1 cellular context compared by ENCODE assay signal in genomic region chr14:103100281-103101121, GRCh38.
A peak's percentile ranks its signal among the peaks of the same experiment; 100 is the strongest.
TF ChIP-seq lines count a peak whose summit lies in the region.

No MANE protein-coding gene starts in this region.

TF ChIP-seq in HepG2, 621 proteins besides CTCF, POLR2A, EP300 and RAD21 (continues in another document):
- TF ChIP-seq SP5 (CRISPR knock-in tag; IDR thresholded peaks at IDR 0.05; ENCODE audit: borderline replicate concordance, low read depth): peak; percentile 94
- no peak for TF ChIP-seq ZBTB44 (CRISPR knock-in tag; IDR thresholded peaks at IDR 0.05)
- peak; percentile 65 for TF ChIP-seq HNF1A (IDR thresholded peaks at IDR 0.05; ENCODE audit: low read depth)
- TF ChIP-seq HNF1A (CRISPR knock-in tag; IDR thresholded peaks at IDR 0.05; ENCODE audit: borderline replicate concordance): peak; percentile 93; the same call in 1 of the 2 replicates
- peak; percentile 95 for TF ChIP-seq PAXIP1 (CRISPR knock-in tag; conservative IDR thresholded peaks at IDR 0.05)
- no peak for TF ChIP-seq MATR3 (CRISPR knock-in tag; IDR thresholded peaks at IDR 0.05)
- TF ChIP-seq PRDM4 (CRISPR knock-in tag; IDR thresholded peaks at IDR 0.05; ENCODE audit: borderline replicate concordance): no peak
- TF ChIP-seq ZEB1 (IDR thresholded peaks at IDR 0.05; ENCODE audit: insufficient replicate concordance, low read depth): peak; percentile 65
- TF ChIP-seq GLMP (CRISPR knock-in tag; IDR thresholded peaks at IDR 0.05; ENCODE audit: borderline replicate concordance): no peak
- no peak for TF ChIP-seq EHMT2 (IDR thresholded peaks at IDR 0.05; ENCODE audit: borderline replicate concordance, low read depth, low read length)
- TF ChIP-seq ZNF761 (CRISPR knock-in tag; conservative IDR thresholded peaks at IDR 0.05): 0 out of 2 replicates have a peak, but pooled peaks have one; percentile 65
- TF ChIP-seq POLR2AphosphoS2 (IDR thresholded peaks at IDR 0.05; ENCODE audit: low read depth, low read length): no peak
- TF ChIP-seq ZNF703 (CRISPR knock-in tag; IDR thresholded peaks at IDR 0.05; ENCODE audit: borderline replicate concordance): peak; percentile 93; the same call in 1 of the 2 replicates
- peak; percentile 52 for TF ChIP-seq ZNF563 (CRISPR knock-in tag; IDR thresholded peaks at IDR 0.05)
- TF ChIP-seq ZNF124 (CRISPR knock-in tag; IDR thresholded peaks at IDR 0.05): peak; percentile 82; the same call in 1 of the 2 replicates
- TF ChIP-seq RFX3 (CRISPR knock-in tag; IDR thresholded peaks at IDR 0.05): no peak
- peak; percentile 52; the same call in 1 of the 2 replicates for TF ChIP-seq ZNF275 (CRISPR knock-in tag; IDR thresholded peaks at IDR 0.05; ENCODE audit: borderline replicate concordance)
- peak; percentile 62; the same call in 1 of the 2 replicates for TF ChIP-seq SETDB1 (CRISPR knock-in tag; IDR thresholded peaks at IDR 0.05; ENCODE audit: borderline replicate concordance)
- peak; percentile 95; the same call in 1 of the 2 replicates for TF ChIP-seq TBX2 (CRISPR knock-in tag; IDR thresholded peaks at IDR 0.05; ENCODE audit: borderline replicate concordance)
- no peak for TF ChIP-seq KLF12 (CRISPR knock-in tag; IDR thresholded peaks at IDR 0.05; ENCODE audit: borderline replicate concordance)
- TF ChIP-seq SMYD3 (CRISPR knock-in tag; IDR thresholded peaks at IDR 0.05): no peak
- no peak; the same call in 1 of the 2 replicates for TF ChIP-seq ZNF788 (CRISPR knock-in tag; IDR thresholded peaks at IDR 0.05; ENCODE audit: borderline replicate concordance)
- no peak for TF ChIP-seq TFDP1 (CRISPR knock-in tag; IDR thresholded peaks at IDR 0.05; ENCODE audit: borderline replicate concordance)
- TF ChIP-seq HIC2 (CRISPR knock-in tag; IDR thresholded peaks at IDR 0.05; ENCODE audit: low read depth): peak; percentile 97
- TF ChIP-seq ZBTB7B (CRISPR knock-in tag; IDR thresholded peaks at IDR 0.05): peak; percentile 98
- peak; percentile 73; the same call in 1 of the 2 replicates for TF ChIP-seq NFKBIZ (CRISPR knock-in tag; IDR thresholded peaks at IDR 0.05)
- no peak; the same call in 1 of the 2 replicates for TF ChIP-seq REPIN1 (CRISPR knock-in tag; IDR thresholded peaks at IDR 0.05; ENCODE audit: borderline replicate concordance, low read depth)
- TF ChIP-seq MYPOP (CRISPR knock-in tag; IDR thresholded peaks at IDR 0.05): peak; percentile 74; the same call in 1 of the 2 replicates
- no peak for TF ChIP-seq ETS1 (CRISPR knock-in tag; IDR thresholded peaks at IDR 0.05)
- no peak for TF ChIP-seq ATF1 (CRISPR knock-in tag; IDR thresholded peaks at IDR 0.05)
- TF ChIP-seq ZNF775 (CRISPR knock-in tag; IDR thresholded peaks at IDR 0.05; ENCODE audit: borderline replicate concordance): no peak
- TF ChIP-seq ZNF816 (CRISPR knock-in tag; IDR thresholded peaks at IDR 0.05; ENCODE audit: borderline replicate concordance): no peak
- peak; percentile 90 for TF ChIP-seq NR2C2 (CRISPR knock-in tag; IDR thresholded peaks at IDR 0.05; ENCODE audit: borderline replicate concordance)
